In genomic region chrY:21600170-21600569, GRCh38 we compare ENCODE assay signal across 22 cellular contexts.
DNase-seq lines count a peak whose midpoint lies in the region; ATAC-seq and TF ChIP-seq lines count a peak whose summit lies in the region.
"Had no signal": no experiment of that assay in that cellular context is flagged by ENCODE, and none has a peak within 500 bp of the region (broad histone marks: within the 10 kb centered on the region; RNA-seq: fewer than 3 reads in every experiment).

No MANE protein-coding gene starts in this region.

- H3K4me3 ChIP-seq in right atrium auricular region, result no peak overlapping the region
- no peak overlapping the region for H3K4me3 ChIP-seq in left ventricle myocardium inferior
- H3K4me3 ChIP-seq: BLaER1, GM12878 had no signal

- H3K4me1 ChIP-seq in right atrium auricular region, result no peaks in the 10 kb centered on the region
- peaks cover 6% of the 10 kb centered on the region for H3K4me1 ChIP-seq in left ventricle myocardium inferior
- H3K4me1 ChIP-seq: BE2C, BLaER1 had no signal

- H3K27ac ChIP-seq in right atrium auricular region (no peak overlapping the region), left ventricle myocardium inferior (replicated peaks) (peak overlapping the region; percentile 3)
- H3K27ac ChIP-seq: BLaER1 had no signal

- ATAC-seq in Right ventricle myocardium superior (ENCODE audit: poor library complexity) (peak; percentile 71), left cardiac atrium (no peak)
- ATAC-seq: GM12878 had no signal

- H3K9me3 ChIP-seq in right atrium auricular region, result no peaks in the 10 kb centered on the region
- no peaks in the 10 kb centered on the region for H3K9me3 ChIP-seq in left ventricle myocardium inferior (replicated peaks)
- H3K9me3 ChIP-seq: BE2C, BLaER1 had no signal

- TF ChIP-seq CTCF in right atrium auricular region (IDR thresholded peaks at IDR 0.05) (no peak), left ventricle myocardium inferior (IDR thresholded peaks at IDR 0.05; ENCODE audit: borderline replicate concordance) (no peak)

- H3K36me3 ChIP-seq in right atrium auricular region (no peaks in the 10 kb centered on the region), left ventricle myocardium inferior (no peaks in the 10 kb centered on the region)
- H3K36me3 ChIP-seq: BE2C, BLaER1 had no signal

- intact Hi-C loops in Right ventricle myocardium superior (cut with DNase I) (no loop called here), left ventricle myocardium inferior (cut with micrococcal nuclease) (no loop called here), left cardiac atrium (cut with DNase I) (no loop called here)

- H3K27me3 ChIP-seq in right atrium auricular region (no peaks in the 10 kb centered on the region), left ventricle myocardium inferior (ENCODE audit: low read depth) (no peaks in the 10 kb centered on the region)
- H3K27me3 ChIP-seq: BE2C, BLaER1 had no signal

- DNase-seq in Right ventricle myocardium superior (no peak), right atrium auricular region (ENCODE audit: low spot score) (no peak), left ventricle myocardium inferior (peak; percentile 13), left cardiac atrium (no peak), NCI-H526 (lab: John Stamatoyannopoulos, UW) (no peak)
- DNase-seq: 8988T; ACHN; BE2C; C1 segment of cervical spinal cord; CD4-positive, alpha-beta memory T cell; CD4-positive, CD25-positive, alpha-beta regulatory T cell; CD8-positive, alpha-beta memory T cell; COR-L47; DMS 273 treated with DMSO at 0.1 percent for 48 hours; DMS153; DMS53; DMS79; DND-41; EL; GDM1 had no signal
